In the genomic region with DNA sequence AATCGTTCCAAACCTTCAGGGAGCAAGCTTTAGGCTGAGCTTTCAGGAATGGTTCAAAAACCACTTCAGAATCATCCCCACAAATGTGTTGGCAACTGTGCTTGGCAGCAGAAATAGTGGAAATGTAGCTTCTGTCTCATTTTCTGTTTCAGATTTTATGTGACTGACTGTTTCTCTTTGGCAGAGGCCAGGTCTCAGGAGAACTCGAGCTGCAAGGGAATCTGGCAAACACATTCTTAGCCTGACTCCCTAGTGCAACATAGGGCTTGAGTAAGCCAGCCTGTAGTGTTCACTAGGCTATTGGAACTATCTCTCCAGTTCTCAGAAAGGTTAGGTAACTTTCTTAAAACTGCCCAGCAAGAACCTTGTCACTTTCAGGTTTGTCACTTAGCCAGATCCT, we compare ENCODE assay signal across 29 cellular contexts.
A peak's percentile ranks its signal among the peaks of the same experiment; 100 is the strongest.
DNase-seq lines count a peak whose midpoint lies in the region; TF ChIP-seq lines count a peak whose summit lies in the region.
"Had no signal": no experiment of that assay in that cellular context is flagged by ENCODE, and none has a peak within 500 bp of the region (broad histone marks: within the 10 kb centered on the region; RNA-seq: fewer than 3 reads in every experiment).

No MANE protein-coding gene starts in this region.

- in situ Hi-C loops in mammary epithelial cell (cut with MboI; ENCODE audit: low sequenced_read_pairs in 2 of 2): no loop called here

- H3K36me3 Mint-ChIP-seq in MCF 10A (ENCODE audit: insufficient read depth, unreplicated experiment): peaks cover 8% of the 10 kb centered on the region
- H3K36me3 Mint-ChIP-seq: activated naive CD4-positive, alpha-beta T cell treated with anti-CD3 and anti-CD28 coated beads, Interleukin-2, amount 10 ng/mL, durations not matched to agents 7 days and 5 days; CD4-positive, alpha-beta memory T cell; immature natural killer cell had no signal

- H3K36me3 ChIP-seq in mammary epithelial cell (ENCODE audit: insufficient read depth, low read length) (no peaks in the 10 kb centered on the region), SK-N-MC (ENCODE audit: insufficient read depth, low read length) (no peaks in the 10 kb centered on the region), subcutaneous abdominal adipose tissue (ENCODE audit: control insufficient read depth in 5 of 5, insufficient read depth in 5 of 5, low read length in 5 of 5) (peaks cover 0 to 16% (median 3%) of the 10 kb centered on the region in 5 donors)
- H3K36me3 ChIP-seq: brain microvascular endothelial cell, right lobe of liver had no signal

- H2AFZ ChIP-seq in mammary epithelial cell (ENCODE audit: low read depth, low read length): no peak overlapping the region
- H2AFZ ChIP-seq: GM23338 had no signal

- H3K27me3 Mint-ChIP-seq in MCF 10A (ENCODE audit: insufficient read depth, unreplicated experiment): no peaks in the 10 kb centered on the region
- H3K27me3 Mint-ChIP-seq: activated naive CD4-positive, alpha-beta T cell treated with anti-CD3 and anti-CD28 coated beads, Interleukin-2, amount 10 ng/mL, durations not matched to agents 7 days and 5 days had no signal

- H3K4me3 Mint-ChIP-seq in MCF 10A (ENCODE audit: unreplicated experiment): no peak overlapping the region
- H3K4me3 Mint-ChIP-seq: activated CD8-positive, alpha-beta T cell treated with anti-CD3 and anti-CD28 coated beads for 36 hours; activated naive CD4-positive, alpha-beta T cell treated with anti-CD3 and anti-CD28 coated beads, Interleukin-2, amount 10 ng/mL, durations not matched to agents 7 days and 5 days; B cell; CD4-positive, alpha-beta memory T cell; GM23338; HFFc6; immature natural killer cell had no signal

- CTCF ChIA-PET in MCF 10A (lab: Yijun Ruan, JAX) (interaction anchor here (0.6 to 1.4 kb wide), 4 partner anchors 12 to 476 kb away, joined by 3 to 5 read pairs (median 4); no protein-coding TSS in a partner anchor), mammary epithelial cell (lab: Charles Lee; ENCODE audit: low non-redundant PET) (no interaction called here)

- no peaks in the 10 kb centered on the region for H3K9me3 Mint-ChIP-seq in MCF 10A (ENCODE audit: unreplicated experiment)
- H3K9me3 Mint-ChIP-seq: activated CD8-positive, alpha-beta T cell treated with anti-CD3 and anti-CD28 coated beads for 36 hours; activated naive CD4-positive, alpha-beta T cell treated with anti-CD3 and anti-CD28 coated beads, Interleukin-2, amount 10 ng/mL, durations not matched to agents 7 days and 5 days; GM23338; HFFc6 had no signal

- no peak for TF ChIP-seq CTCF in MCF 10A (IDR thresholded peaks at IDR 0.05; ENCODE audit: unreplicated experiment)
- TF ChIP-seq CTCF in mammary epithelial cell (conservative IDR thresholded peaks at IDR 0.05 in 1 of 2, IDR thresholded peaks at IDR 0.05 in 1 of 2; ENCODE audit: extremely low read depth in 1 of 2, insufficient read depth in 1 of 2, low read depth in 1 of 2, low read length in 2 of 2): no peak

- 0% methylated on average over 2 of the region's 2 CpGs for WGBS in mammary epithelial cell (ENCODE audit: low coverage, missing lambda C conversion rate)

- no peaks in the 10 kb centered on the region for H3K27me3 ChIP-seq in mammary epithelial cell (ENCODE audit: insufficient read depth, low read length)
- no peaks in the 10 kb centered on the region for H3K27me3 ChIP-seq in subcutaneous abdominal adipose tissue (ENCODE audit: control insufficient read depth in 5 of 5, insufficient read depth in 4 of 5, low read length in 5 of 5)
- H3K27me3 ChIP-seq: brain microvascular endothelial cell, dorsolateral prefrontal cortex, esophagus muscularis mucosa, right lobe of liver had no signal

- no TSS peak for BruUV-seq in MCF 10A (replicated peaks; lab: Mats Ljungman, UMichigan)
- no TSS peak for BruUV-seq in mammary epithelial cell (replicated peaks; lab: Mats Ljungman, UMichigan)

- POLR2A ChIA-PET in MCF 10A (lab: Yijun Ruan, JAX): interaction anchor here (0.6 to 1.5 kb wide), 2 partner anchors 13 to 17 kb away, joined by 3 to 4 read pairs; no protein-coding TSS in a partner anchor

- no peak overlapping the region for H3K4me2 ChIP-seq in mammary epithelial cell (ENCODE audit: insufficient read depth, low read depth, low read length)
- H3K4me2 ChIP-seq: GM23338 had no signal

- no peaks in the 10 kb centered on the region for H3K9me3 ChIP-seq in mammary epithelial cell (replicated peaks; ENCODE audit: insufficient read depth, low read length)
- no peaks in the 10 kb centered on the region for H3K9me3 ChIP-seq in SK-N-MC (ENCODE audit: low read depth, low read length)
- no peaks in the 10 kb centered on the region for H3K9me3 ChIP-seq in subcutaneous abdominal adipose tissue (ENCODE audit: control insufficient read depth in 5 of 5, low read length in 5 of 5)
- H3K9me3 ChIP-seq: esophagus muscularis mucosa, right lobe of liver had no signal

- intact Hi-C loops in MCF 10A (cut with micrococcal nuclease): no loop called here
- intact Hi-C loops in mammary epithelial cell (cut with micrococcal nuclease): no loop called here

- no peak overlapping the region for H3K9ac ChIP-seq in mammary epithelial cell (ENCODE audit: insufficient read depth, low read length)
- no peak overlapping the region for H3K9ac ChIP-seq in SK-N-MC (ENCODE audit: insufficient read length)
- H3K9ac ChIP-seq in subcutaneous abdominal adipose tissue (ENCODE audit: low read length in 5 of 5): peak overlapping the region in 1 of 5 donors; percentile 53

- H3K4me3 ChIP-seq in mammary epithelial cell (replicated peaks in 1 of 3; ENCODE audit: insufficient read depth in 1 of 3, low read depth in 2 of 3, low read length in 3 of 3) (no peak overlapping the region), SK-N-MC (no peak overlapping the region), subcutaneous abdominal adipose tissue (ENCODE audit: low read depth in 1 of 5, low read length in 5 of 5) (no peak overlapping the region)
- H3K4me3 ChIP-seq: dorsolateral prefrontal cortex, esophagus muscularis mucosa, GM23338, right lobe of liver had no signal

- peaks cover 6% of the 10 kb centered on the region for H3K4me1 Mint-ChIP-seq in MCF 10A (ENCODE audit: insufficient read depth, unreplicated experiment)
- H3K4me1 Mint-ChIP-seq: activated naive CD4-positive, alpha-beta T cell treated with anti-CD3 and anti-CD28 coated beads, Interleukin-2, amount 10 ng/mL, durations not matched to agents 7 days and 5 days; B cell; CD4-positive, alpha-beta memory T cell; immature natural killer cell had no signal

- no peak overlapping the region for H3K27ac Mint-ChIP-seq in MCF 10A (ENCODE audit: low read depth, unreplicated experiment)
- H3K27ac Mint-ChIP-seq: activated CD8-positive, alpha-beta T cell treated with anti-CD3 and anti-CD28 coated beads for 36 hours; activated naive CD4-positive, alpha-beta T cell treated with anti-CD3 and anti-CD28 coated beads, Interleukin-2, amount 10 ng/mL, durations not matched to agents 7 days and 5 days; B cell; CD4-positive, alpha-beta memory T cell; GM23338; HFFc6; immature natural killer cell had no signal

- H3K4me1 ChIP-seq in mammary epithelial cell (ENCODE audit: insufficient read depth, low read length) (no peaks in the 10 kb centered on the region), subcutaneous abdominal adipose tissue (ENCODE audit: control insufficient read depth in 5 of 5, insufficient read depth in 5 of 5, low read length in 5 of 5) (peaks cover 0 to 11% (median 0%) of the 10 kb centered on the region in 5 donors)
- H3K4me1 ChIP-seq: esophagus muscularis mucosa, right lobe of liver had no signal

- dilution Hi-C loops in mammary epithelial cell (cut with HindIII; ENCODE audit: low sequenced_read_pairs): no loop called here

- H3K79me2 ChIP-seq in mammary epithelial cell (ENCODE audit: insufficient read depth, low read length): no peaks in the 10 kb centered on the region

- no peaks in the 10 kb centered on the region for H4K20me1 ChIP-seq in mammary epithelial cell (ENCODE audit: insufficient read depth, low read length)

- DNase-seq in MCF 10A (ENCODE audit: unreplicated experiment) (peak; percentile 31), mammary epithelial cell (no peak), SK-N-MC (ENCODE audit: low read depth, low spot score) (no peak), fibroblast of the conjunctiva (ENCODE audit: low read depth) (peak; percentile 20), NK-92 (lab: John Stamatoyannopoulos, UW; ENCODE audit: unreplicated experiment) (no peak)
- no peak for DNase-seq in activated CD4-positive, alpha-beta T cell treated with anti-CD3 and anti-CD28 coated beads, Interleukin-2, amount 50 U/mL, for 1 hour
- DNase-seq in activated effector memory CD4-positive, alpha-beta T cell treated with anti-CD3 and anti-CD28 coated beads, Interleukin-2, amount 50 U/mL, for 16 hours: no peak
- DNase-seq: activated CD8-positive, alpha-beta memory T cell treated with anti-CD3 and anti-CD28 coated beads, Interleukin-2, amount 50 U/mL, for 48 hours; activated CD8-positive, alpha-beta T cell treated with anti-CD3 and anti-CD28 coated beads for 36 hours; activated naive CD4-positive, alpha-beta T cell treated with anti-CD3 and anti-CD28 coated beads, Interleukin-2, amount 10 ng/mL, durations not matched to agents 7 days and 5 days; amniotic stem cell; brain microvascular endothelial cell; CD4-positive, alpha-beta memory T cell; dorsolateral prefrontal cortex; HFFc6; immature natural killer cell; NCI-H1048; NCI-H1694; NCI-H510A; OCI-M1; posterior cingulate gyrus; right lobe of liver; stimulated activated CD4-positive, alpha-beta T cell treated with anti-CD3 and anti-CD28 coated beads, Interleukin-4, amount 100 ng/mL, for 4 hours; trophoblast cell had no signal

- H3K27ac ChIP-seq in mammary epithelial cell (ENCODE audit: insufficient read depth, low read depth, low read length): no peak overlapping the region
- peak overlapping the region; percentile 33; the same call in 1 of the 2 replicates for H3K27ac ChIP-seq in SK-N-MC
- peak overlapping the region; percentile 61 for H3K27ac ChIP-seq in subcutaneous abdominal adipose tissue (ENCODE audit: low read depth, low read length)
- H3K27ac ChIP-seq: 22Rv1, brain microvascular endothelial cell, dorsolateral prefrontal cortex, esophagus muscularis mucosa, right lobe of liver had no signal

Comparison
In these comparisons a context has a peak if more than half of its experiments do, and no peak if none do; other contexts are left out.
1. DNase-seq: peak in MCF 10A (single experiment) and fibroblast of the conjunctiva (single experiment); none in mammary epithelial cell (single experiment), SK-N-MC (single experiment), activated CD4-positive, alpha-beta T cell treated with anti-CD3 and anti-CD28 coated beads, Interleukin-2, amount 50 U/mL, for 1 hour (single experiment), NK-92 (single experiment) and activated effector memory CD4-positive, alpha-beta T cell treated with anti-CD3 and anti-CD28 coated beads, Interleukin-2, amount 50 U/mL, for 16 hours (single experiment).